Comparison of ENCODE assay signal across 31 cellular contexts in the genomic region with DNA sequence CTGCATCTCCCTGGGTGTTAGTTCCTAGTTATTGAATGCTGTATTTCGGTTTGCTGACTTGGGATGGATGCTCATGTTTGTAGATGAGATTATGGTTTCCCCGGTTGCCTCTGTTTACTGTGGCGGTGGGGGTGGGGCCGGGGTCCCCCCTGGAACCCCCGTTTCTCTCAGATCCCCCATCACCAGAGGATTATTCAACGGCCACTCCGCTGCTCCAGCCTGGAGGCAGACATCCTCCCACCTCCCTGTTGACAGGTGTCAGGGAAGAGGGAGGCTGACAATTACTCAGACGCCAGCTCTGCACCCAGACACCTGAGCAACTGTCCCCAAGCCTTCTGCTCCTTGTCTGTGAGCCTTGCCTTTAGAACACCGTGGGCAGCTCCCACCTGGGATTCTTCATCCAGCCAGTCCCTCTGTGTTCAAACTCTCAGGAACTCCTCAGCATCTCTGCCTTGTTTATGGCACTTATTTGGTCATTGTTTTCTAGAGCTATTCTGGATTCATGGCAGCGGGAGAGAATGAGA.
"Had no signal": no experiment of that assay in that cellular context is flagged by ENCODE, and none has a peak within 500 bp of the region (broad histone marks: within the 10 kb centered on the region; RNA-seq: fewer than 3 reads in every experiment).

No MANE protein-coding gene starts in this region.

- H3K27ac Mint-ChIP-seq: activated CD4-positive, alpha-beta T cell treated with anti-CD3 and anti-CD28 coated beads for 36 hours; activated CD8-positive, alpha-beta memory T cell treated with anti-CD3 and anti-CD28 coated beads, Interleukin-2, amount 10 ng/mL, durations not matched to agents 7 days and 5 days; activated CD8-positive, alpha-beta T cell treated with anti-CD3 and anti-CD28 coated beads, Interleukin-2, amount 10 ng/mL, durations not matched to agents 7 days and 5 days; activated naive CD4-positive, alpha-beta T cell treated with anti-CD3 and anti-CD28 coated beads, Interleukin-2, amount 50 U/mL, for 24 hours; activated naive CD8-positive, alpha-beta T cell treated with anti-CD3 and anti-CD28 coated beads, Interleukin-2, amount 50 U/mL, for 24 hours; activated T-helper 2 cell treated with anti-CD3 and anti-CD28 coated beads, Interferon-gamma antibody, Interleukin-2, Interleukin-4, amounts not matched to agents 10 μg/mL and 5 μg/mL and 100 μg/mL, durations not matched to agents 14 hours and 24 hours and 36 hours; dendritic cell treated with granulocyte-macrophage colony-stimulating factor and Interleukin-4, amounts not matched to agents 40 ng/mL and 50 ng/mL, for 4 days; mesothelial cell of epicardium; naive B cell; nephron progenitor cell; T-helper 17 cell had no signal

- H3K27ac ChIP-seq: breast epithelium, epithelial cell of prostate, esophagus squamous epithelium, heart right ventricle, pancreas, prostate gland, tibial nerve had no signal

- H3K9me3 ChIP-seq: pancreas, prostate gland had no signal

- ATAC-seq: activated CD4-positive, alpha-beta T cell treated with anti-CD3 and anti-CD28 coated beads for 36 hours; activated CD8-positive, alpha-beta memory T cell treated with anti-CD3 and anti-CD28 coated beads, Interleukin-2, amount 10 ng/mL, durations not matched to agents 7 days and 5 days; activated CD8-positive, alpha-beta T cell treated with anti-CD3 and anti-CD28 coated beads, Interleukin-2, amount 10 ng/mL, durations not matched to agents 7 days and 5 days; activated naive CD8-positive, alpha-beta T cell treated with anti-CD3 and anti-CD28 coated beads, Interleukin-2, amount 50 U/mL, for 24 hours; heart right ventricle; pancreas; T-helper 17 cell had no signal

- H3K4me1 Mint-ChIP-seq: activated CD4-positive, alpha-beta T cell treated with anti-CD3 and anti-CD28 coated beads for 36 hours; activated CD8-positive, alpha-beta memory T cell treated with anti-CD3 and anti-CD28 coated beads, Interleukin-2, amount 10 ng/mL, durations not matched to agents 7 days and 5 days; activated naive CD4-positive, alpha-beta T cell treated with anti-CD3 and anti-CD28 coated beads, Interleukin-2, amount 50 U/mL, for 24 hours; activated naive CD8-positive, alpha-beta T cell treated with anti-CD3 and anti-CD28 coated beads, Interleukin-2, amount 50 U/mL, for 24 hours; mesothelial cell of epicardium; naive B cell; nephron progenitor cell; T-helper 17 cell had no signal

- H3K36me3 ChIP-seq: breast epithelium, esophagus squamous epithelium, heart right ventricle, pancreas, prostate gland, tibial nerve had no signal

- H3K9me3 Mint-ChIP-seq: activated T-helper 2 cell treated with anti-CD3 and anti-CD28 coated beads, Interferon-gamma antibody, Interleukin-2, Interleukin-4, amounts not matched to agents 10 μg/mL and 5 μg/mL and 100 μg/mL, durations not matched to agents 14 hours and 24 hours and 36 hours; dendritic cell treated with granulocyte-macrophage colony-stimulating factor and Interleukin-4, amounts not matched to agents 40 ng/mL and 50 ng/mL, for 4 days had no signal

- DNase-seq: activated CD4-positive, alpha-beta T cell treated with anti-CD3 and anti-CD28 coated beads for 36 hours; activated CD4-positive, CD25-positive, alpha-beta regulatory T cell; activated CD8-positive, alpha-beta memory T cell treated with anti-CD3 and anti-CD28 coated beads, Interleukin-2, amount 10 ng/mL, durations not matched to agents 7 days and 5 days; activated CD8-positive, alpha-beta T cell treated with anti-CD3 and anti-CD28 coated beads, Interleukin-2, amount 10 ng/mL, durations not matched to agents 7 days and 5 days; activated naive CD8-positive, alpha-beta T cell treated with anti-CD3 and anti-CD28 coated beads, Interleukin-2, amount 50 U/mL, for 24 hours; activated T-cell treated with anti-CD3 and anti-CD28 coated beads, Interleukin-2, amount 50 U/mL, for 48 hours; central memory CD4-positive, alpha-beta T cell; effector CD4-positive, alpha-beta T cell; esophagus squamous epithelium; foreskin melanocyte; heart right ventricle; mammary epithelial cell; naive B cell; nephron progenitor cell; nucleus accumbens; pancreas; retina; stimulated activated CD4-positive, alpha-beta T cell treated with anti-CD3 and anti-CD28 coated beads, Interleukin-15, amount 100 ng/mL, for 24 hours; stimulated activated CD4-positive, alpha-beta T cell treated with anti-CD3 and anti-CD28 coated beads, Interleukin-2, amount 100 ng/mL, for 24 hours; stimulated activated naive CD4-positive, alpha-beta T cell; T-helper 17 cell had no signal

- H3K4me1 ChIP-seq: breast epithelium, esophagus squamous epithelium, heart right ventricle, pancreas, prostate gland, tibial nerve had no signal

- FAIRE-seq: endometrium, pancreas had no signal

- H3K27me3 ChIP-seq: breast epithelium, pancreas had no signal

- H3K36me3 Mint-ChIP-seq: activated CD8-positive, alpha-beta memory T cell treated with anti-CD3 and anti-CD28 coated beads, Interleukin-2, amount 10 ng/mL, durations not matched to agents 7 days and 5 days; activated naive CD4-positive, alpha-beta T cell treated with anti-CD3 and anti-CD28 coated beads, Interleukin-2, amount 50 U/mL, for 24 hours; mesothelial cell of epicardium; naive B cell had no signal

- H3K4me3 ChIP-seq: breast epithelium, esophagus squamous epithelium, heart right ventricle, pancreas, prostate gland, smooth muscle cell, tibial nerve had no signal

- H3K4me3 Mint-ChIP-seq: activated CD4-positive, alpha-beta T cell treated with anti-CD3 and anti-CD28 coated beads for 36 hours; activated CD8-positive, alpha-beta memory T cell treated with anti-CD3 and anti-CD28 coated beads, Interleukin-2, amount 10 ng/mL, durations not matched to agents 7 days and 5 days; activated CD8-positive, alpha-beta T cell treated with anti-CD3 and anti-CD28 coated beads, Interleukin-2, amount 10 ng/mL, durations not matched to agents 7 days and 5 days; activated naive CD4-positive, alpha-beta T cell treated with anti-CD3 and anti-CD28 coated beads, Interleukin-2, amount 50 U/mL, for 24 hours; activated naive CD8-positive, alpha-beta T cell treated with anti-CD3 and anti-CD28 coated beads, Interleukin-2, amount 50 U/mL, for 24 hours; dendritic cell treated with granulocyte-macrophage colony-stimulating factor and Interleukin-4, amounts not matched to agents 40 ng/mL and 50 ng/mL, for 4 days; mesothelial cell of epicardium; naive B cell; nephron progenitor cell; T-helper 17 cell had no signal
